16 cellular contexts compared by ENCODE assay signal in genomic region chr9:135091545-135091944, GRCh38. TPM values are rescaled to one million over a fixed set of nuclear protein-coding genes. Genes with fewer than 3 reads are reported as not detected.
A peak's percentile ranks its signal among the peaks of the same experiment; 100 is the strongest.
DNase-seq lines count a peak whose midpoint lies in the region; ATAC-seq, FAIRE-seq and TF ChIP-seq lines count a peak whose summit lies in the region.
"Had no signal": no experiment of that assay in that cellular context is flagged by ENCODE, and none has a peak within 500 bp of the region (broad histone marks: within the 10 kb centered on the region; RNA-seq: fewer than 3 reads in every experiment).

No MANE protein-coding gene starts in this region.

- H3K79me2 ChIP-seq in HepG2 (ENCODE audit: insufficient read depth, low read length) (no peaks in the 10 kb centered on the region), GM12878 (ENCODE audit: control insufficient read depth, insufficient read depth, low read length) (no peaks in the 10 kb centered on the region)

- POLR2A ChIA-PET in HepG2 (lab: Yijun Ruan, JAX) = no interaction called here
- POLR2A ChIA-PET in GM12878 (lab: Charles Lee) = no interaction called here

- no peak for DNase-seq in HepG2 (ENCODE audit: low spot score)
- DNase-seq in right lobe of liver = no peak
- no peak for DNase-seq in GM12878 (ENCODE audit: low read depth, low spot score)
- no peak for DNase-seq in glutamatergic neuron
- no peak for DNase-seq in foreskin melanocyte
- no peak for DNase-seq in H4 (ENCODE audit: low spot score)
- DNase-seq: C1 segment of cervical spinal cord; Calu3; CD4-positive, alpha-beta T cell; DMS 273 treated with DMSO at 0.1 percent for 48 hours; HFFc6 had no signal

- H3K4me3 Mint-ChIP-seq in glutamatergic neuron (ENCODE audit: unreplicated experiment) = peak overlapping the region; percentile 37
- H3K4me3 Mint-ChIP-seq: B cell; CD4-positive, alpha-beta T cell; GM23338; HFFc6 had no signal

- WGBS in HepG2 (ENCODE audit: low lambda C conversion rate) = 0% methylated on average over 1 of the region's 1 CpG
- 71% methylated on average over 1 of the region's 1 CpG for WGBS in right lobe of liver (ENCODE audit: insufficient coverage, low coverage, low lambda C conversion rate, missing lambda C conversion rate)
- WGBS in GM12878 (ENCODE audit: insufficient coverage, insufficient replicate concordance, low lambda C conversion rate, missing lambda C conversion rate) = 36% methylated on average over 1 of the region's 1 CpG

- H3K4me1 ChIP-seq in HepG2 (ENCODE audit: insufficient read depth, low read length) = peaks cover 2% of the 10 kb centered on the region; the same call in 1 of the 2 replicates
- peaks cover 0 to 4% (median 0%) of the 10 kb centered on the region in 4 donors for H3K4me1 ChIP-seq in right lobe of liver
- no peaks in the 10 kb centered on the region for H3K4me1 ChIP-seq in GM12878 (ENCODE audit: control insufficient read depth, insufficient read depth, low read length)
- H3K4me1 ChIP-seq: HAP-1 had no signal

- H4K20me1 ChIP-seq in HepG2 (ENCODE audit: insufficient read depth, low read length) = no peaks in the 10 kb centered on the region
- no peaks in the 10 kb centered on the region for H4K20me1 ChIP-seq in GM12878 (ENCODE audit: control insufficient read depth, insufficient read depth)

- FAIRE-seq in HepG2 (lab: Jason Lieb, UNC) (no peak), GM12878 (lab: Jason Lieb, UNC) (no peak)

- H3K36me3 Mint-ChIP-seq in glutamatergic neuron (ENCODE audit: unreplicated experiment) = peaks cover 10% of the 10 kb centered on the region

- no peaks in the 10 kb centered on the region for H3K9me3 ChIP-seq in HepG2 (ENCODE audit: low read length)
- no peaks in the 10 kb centered on the region for H3K9me3 ChIP-seq in right lobe of liver
- H3K9me3 ChIP-seq in GM12878 (replicated peaks; ENCODE audit: control insufficient read depth, insufficient read depth, low read length) = no peaks in the 10 kb centered on the region
- H3K9me3 ChIP-seq: HAP-1 had no signal

- BruUV-seq in HepG2 (replicated peaks; lab: Mats Ljungman, UMichigan) = no TSS peak
- no TSS peak for BruUV-seq in GM12878 (replicated peaks; lab: Mats Ljungman, UMichigan)

- intact Hi-C loops in HepG2 (cut with micrococcal nuclease; ENCODE audit: unreplicated experiment) = no loop called here
- intact Hi-C loops in right lobe of liver (cut with DNase I) = no loop called here
- intact Hi-C loops in GM12878 (cut with micrococcal nuclease; ENCODE audit: unreplicated experiment) = no loop called here

- TF ChIP-seq RAD21 in HepG2 (CRISPR knock-in tag; IDR thresholded peaks at IDR 0.05) (no peak), GM12878 (IDR thresholded peaks at IDR 0.05; ENCODE audit: insufficient read depth, low read depth, low read length) (no peak)

- H3K4me3 ChIP-seq in HepG2 (replicated peaks in 1 of 3; ENCODE audit: insufficient read depth in 1 of 3, low read depth in 2 of 3, low read length in 3 of 3) (no peak overlapping the region), right lobe of liver (no peak overlapping the region), GM12878 (no peak overlapping the region)
- H3K4me3 ChIP-seq: GM23338, HAP-1 had no signal

- in situ Hi-C loops in HepG2 (cut with HindIII; ENCODE audit: extremely low pct_ligation_motif_present, low pct_unique_long_range_greater_than_20kb) = no loop called here
- in situ Hi-C loops in GM12878 (cut with MboI) = no loop called here

- SMC1A ChIA-PET in GM12878 (lab: Charles Lee; ENCODE audit: uncharacterized antibody, unreplicated experiment) = no interaction called here

- CTCF ChIA-PET in HepG2 (lab: Yijun Ruan, JAX; ENCODE audit: low intra/inter-chr PET ratio, low total read pairs) (no interaction called here), GM12878 (lab: Yijun Ruan, JAX) (no interaction called here)

- ATAC-seq in HepG2 = no peak
- ATAC-seq in right lobe of liver = no peak
- no peak for ATAC-seq in GM12878
- ATAC-seq in HG03135 (IDR thresholded peaks at IDR 0.05; ENCODE audit: unreplicated experiment) = no peak
- ATAC-seq in GM18502 (IDR thresholded peaks at IDR 0.05; ENCODE audit: poor library complexity, unreplicated experiment) = no peak
- ATAC-seq: GM23338 had no signal

- H3K27ac ChIP-seq in HepG2 (ENCODE audit: extremely low read length, insufficient read depth, low read length) (no peak overlapping the region), right lobe of liver (no peak overlapping the region), GM12878 (ENCODE audit: control insufficient read depth, insufficient read depth) (no peak overlapping the region)

- H3K36me3 ChIP-seq in HepG2 (replicated peaks in 1 of 2; ENCODE audit: control insufficient read depth in 1 of 2, insufficient read depth in 2 of 2, low read length in 2 of 2) = no peaks in the 10 kb centered on the region
- no peaks in the 10 kb centered on the region for H3K36me3 ChIP-seq in right lobe of liver
- H3K36me3 ChIP-seq in GM12878 (ENCODE audit: control insufficient read depth in 2 of 2, insufficient read depth in 2 of 2, low read length in 1 of 2) = no peaks in the 10 kb centered on the region
- H3K36me3 ChIP-seq: HAP-1 had no signal

- H3K27me3 ChIP-seq in HepG2 (ENCODE audit: control insufficient read depth in 1 of 2, insufficient read depth in 2 of 2, low read length in 2 of 2) (peaks cover 3 to 32% of the 10 kb centered on the region in 2 experiments; a peak in 3 of 5 replicates), right lobe of liver (peaks cover 0 to 22% of the 10 kb centered on the region in 2 donors), GM12878 (replicated peaks in 1 of 2; ENCODE audit: control insufficient read depth in 2 of 2, insufficient read depth in 2 of 2, low read length in 1 of 2) (peaks cover 3 to 4% of the 10 kb centered on the region in 2 experiments)

- no peak for TF ChIP-seq EP300 in HepG2 (IDR thresholded peaks at IDR 0.05; ENCODE audit: low read depth in 2 of 2, low read length in 2 of 2)
- TF ChIP-seq EP300 in HepG2 (CRISPR knock-in tag; IDR thresholded peaks at IDR 0.05; ENCODE audit: borderline replicate concordance) = no peak
- TF ChIP-seq EP300 in GM12878 (IDR thresholded peaks at IDR 0.05; ENCODE audit: borderline replicate concordance in 1 of 2, control insufficient read depth in 1 of 2, low read depth in 2 of 2, low read length in 2 of 2) = no peak

- TF ChIP-seq CTCF in HepG2 (CRISPR knock-in tag; IDR thresholded peaks at IDR 0.05) (no peak), right lobe of liver (IDR thresholded peaks at IDR 0.05) (no peak), GM12878 (IDR thresholded peaks at IDR 0.05 in 2 of 3, conservative IDR thresholded peaks at IDR 0.05 in 1 of 3; ENCODE audit: control insufficient read depth in 2 of 3, extremely low read depth in 1 of 3, insufficient read depth in 1 of 3, low read depth in 3 of 3, low read length in 3 of 3) (no peak), glutamatergic neuron (IDR thresholded peaks at IDR 0.05; ENCODE audit: partially characterized antibody, unreplicated experiment) (no peak)

- H3K4me1 Mint-ChIP-seq in glutamatergic neuron (ENCODE audit: low read depth, unreplicated experiment) = peaks cover 49% of the 10 kb centered on the region

- H3K4me2 ChIP-seq in HepG2 (ENCODE audit: low read depth, low read length) (no peak overlapping the region), GM12878 (ENCODE audit: control insufficient read depth, insufficient read depth) (no peak overlapping the region)
- H3K4me2 ChIP-seq: GM23338 had no signal

- H3K27me3 Mint-ChIP-seq in glutamatergic neuron (ENCODE audit: unreplicated experiment) = peaks cover 13% of the 10 kb centered on the region

- no peak overlapping the region for H2AFZ ChIP-seq in HepG2 (ENCODE audit: low read length)
- H2AFZ ChIP-seq in GM12878 (ENCODE audit: control insufficient read depth, low read depth, low read length) = no peak overlapping the region
- H2AFZ ChIP-seq: GM23338 had no signal

- RAD21 ChIA-PET in GM12878 (lab: Charles Lee; ENCODE audit: unreplicated experiment) = no interaction called here

- peaks cover 18% of the 10 kb centered on the region for H3K9me3 Mint-ChIP-seq in glutamatergic neuron (ENCODE audit: unreplicated experiment)

- no peak overlapping the region for H3K9ac ChIP-seq in HepG2 (ENCODE audit: insufficient read depth, low read depth, low read length)
- no peak overlapping the region for H3K9ac ChIP-seq in GM12878 (ENCODE audit: control insufficient read depth, insufficient read depth, low read length)

- no peak overlapping the region for H3K27ac Mint-ChIP-seq in glutamatergic neuron (ENCODE audit: unreplicated experiment)
- H3K27ac Mint-ChIP-seq: B cell; CD4-positive, alpha-beta T cell; GM23338; HFFc6 had no signal

- TF ChIP-seq POLR2A in HepG2 (IDR thresholded peaks at IDR 0.05; ENCODE audit: insufficient read depth in 1 of 2, low read depth in 2 of 2, low read length in 2 of 2) = no peak
- no peak for TF ChIP-seq POLR2A in right lobe of liver (IDR thresholded peaks at IDR 0.05)
- no peak for TF ChIP-seq POLR2A in GM12878 (IDR thresholded peaks at IDR 0.05; ENCODE audit: low read depth, low read length)

RNA-seq across cellular contexts. Expression of gene OLFM1, which starts 4.1 kb away (rescaled TPM):
- not detected in 2 replicates for total RNA-seq in HepG2 (2016; rRNA removed; fragmentation: Illumina TruSeq; extraction: Trizol)
- total RNA-seq in HepG2 (2016; cell fraction: cytosol; rRNA removed; fragmentation: Illumina TruSeq; extraction: Trizol; ENCODE audit: low read depth) = not detected in 2 replicates
- total RNA-seq in HepG2 (2016; cell fraction: insoluble cytoplasmic fraction; rRNA removed; fragmentation: Illumina TruSeq; extraction: Trizol) = not detected in 2 replicates
- not detected in 2 replicates for total RNA-seq in HepG2 (2016; cell fraction: membrane; rRNA removed; fragmentation: Illumina TruSeq; extraction: Trizol)
- total RNA-seq in HepG2 (2016; cell fraction: nucleus; rRNA removed; fragmentation: Illumina TruSeq; extraction: Trizol) = not detected in 2 replicates
- 0.03 TPM in 1 of 2 replicates, not detected in the other for polyA plus RNA-seq in HepG2 (2011; rRNA removed)
- not detected in 2 replicates for polyA plus RNA-seq in HepG2 (2011; cell fraction: cytosol; rRNA removed)
- not detected in 2 replicates for polyA plus RNA-seq in HepG2 (2011; cell fraction: nucleus; rRNA removed)
- polyA plus RNA-seq in HepG2 (2012) = not detected in 2 replicates
- polyA plus RNA-seq in HepG2 (2016; cell fraction: cytosol; fragmentation: Illumina TruSeq; extraction: Trizol; ENCODE audit: low read depth) = 0.08 TPM in 1 of 2 replicates, not detected in the other
- not detected in 2 replicates for polyA plus RNA-seq in HepG2 (2016; cell fraction: insoluble cytoplasmic fraction; fragmentation: Illumina TruSeq; extraction: Trizol; ENCODE audit: low read depth)
- not detected in 2 replicates for polyA plus RNA-seq in HepG2 (2016; cell fraction: membrane; fragmentation: Illumina TruSeq; extraction: Trizol; ENCODE audit: low read depth)
- not detected in 2 replicates for polyA plus RNA-seq in HepG2 (2016; cell fraction: nucleus; fragmentation: Illumina TruSeq; extraction: Trizol; ENCODE audit: insufficient read depth, low read depth)
- 12.4 TPM in 1 of 2 replicates, not detected in the other for polyA minus RNA-seq in HepG2 (2011; rRNA and poly(A)+ RNA removed; ENCODE audit: low replicate concordance)
- polyA minus RNA-seq in HepG2 (2011; cell fraction: cytosol; rRNA and poly(A)+ RNA removed) = not detected in 2 replicates
- not detected in 2 replicates for polyA minus RNA-seq in HepG2 (2011; cell fraction: nucleus; rRNA and poly(A)+ RNA removed)
- total RNA-seq in right lobe of liver = 1 to 10 TPM; 1.1 to 5.9 (median 3.5) TPM
- not detected in 2 replicates for total RNA-seq in GM12878 (2013; cell fraction: nucleolus; rRNA removed)
- total RNA-seq in GM12878 (2014; rRNA removed) = not detected in 2 replicates
- total RNA-seq in GM12878 (2014; rRNA removed; fragmentation: Illumina TruSeq; extraction: Trizol) = not detected in 2 replicates
- total RNA-seq in GM12878 (2021) = 0.21 TPM in 1 of 2 replicates, not detected in the other
- not detected for polyA plus RNA-seq in GM12878 (2011; ENCODE audit: low read depth)
- not detected in 2 replicates for polyA plus RNA-seq in GM12878 (2011; rRNA removed)
- not detected in 2 replicates for polyA plus RNA-seq in GM12878 (2011; cell fraction: cytosol; rRNA removed)
- polyA plus RNA-seq in GM12878 (2011; cell fraction: nucleus; rRNA removed) = not detected in 2 replicates
- polyA plus RNA-seq in GM12878 (2012) = not detected in 2 replicates
- not detected in 2 replicates for polyA plus RNA-seq in GM12878 (2014; fragmentation: Illumina TruSeq; extraction: Trizol)
- polyA plus RNA-seq in GM12878 (2014; fragmentation: Nextera tagmentation; extraction: Ambion mirVana) = not detected
- polyA plus RNA-seq in GM12878 (2014; rRNA removed) = not detected in 2 replicates
- not detected for polyA plus RNA-seq in GM12878 (2016; fragmentation: Nextera tagmentation; extraction: Ambion mirVana)
- not detected in 2 replicates for polyA minus RNA-seq in GM12878 (2011; rRNA and poly(A)+ RNA removed)
- polyA minus RNA-seq in GM12878 (2011; cell fraction: cytosol; rRNA and poly(A)+ RNA removed) = not detected in 2 replicates
- polyA minus RNA-seq in GM12878 (2011; cell fraction: nucleus; rRNA and poly(A)+ RNA removed) = not detected in 2 replicates
- total RNA-seq in glutamatergic neuron (ENCODE audit: unreplicated experiment) = 387 TPM
- total RNA-seq in H4 (2014; rRNA removed; shearing (Covaris generic)) = 34.9 and 50.8 TPM in 2 replicates
- total RNA-seq: B cell; CD4-positive, alpha-beta T cell had no signal

Comparison
In these comparisons a context has a peak if more than half of its experiments do, and no peak if none do; other contexts are left out.
1. Of the 75 proteins assayed by ChIP-seq in both HepG2 and GM12878: peak only in HepG2: IKZF1; only in GM12878: BCL3, NFIC and NR2C2; in both: none; in neither: 70; mixed calls (peak in some experiments, not most) for 1.